In genomic region chr3:127084401-127084990, GRCh38 we compare ENCODE assay signal across 16 cellular contexts.
DNase-seq lines count a peak whose midpoint lies in the region; ATAC-seq and TF ChIP-seq lines count a peak whose summit lies in the region.
"Had no signal": no experiment of that assay in that cellular context is flagged by ENCODE, and none has a peak within 500 bp of the region (broad histone marks: within the 10 kb centered on the region; RNA-seq: fewer than 3 reads in every experiment).

No MANE protein-coding gene starts in this region.

- peaks cover 2% of the 10 kb centered on the region for H3K36me3 Mint-ChIP-seq in chondrocyte (ENCODE audit: low read depth)
- H3K36me3 Mint-ChIP-seq: CD14-positive monocyte; CD8-positive, alpha-beta T cell had no signal

- H3K27ac Mint-ChIP-seq in chondrocyte (ENCODE audit: unreplicated experiment), result no peak overlapping the region
- H3K27ac Mint-ChIP-seq: CD14-positive monocyte; CD8-positive, alpha-beta T cell had no signal

- H3K27me3 Mint-ChIP-seq in chondrocyte (ENCODE audit: low read depth), result peaks cover 34% of the 10 kb centered on the region

- no peaks in the 10 kb centered on the region for H3K9me2 ChIP-seq in neural cell (ENCODE audit: insufficient read depth, low read length)

- no peaks in the 10 kb centered on the region for H3K9me3 ChIP-seq in HEK293 (ENCODE audit: control insufficient read depth, insufficient read depth, low read depth, low read length)
- no peaks in the 10 kb centered on the region for H3K9me3 ChIP-seq in neural cell (ENCODE audit: low read length)
- H3K9me3 ChIP-seq in spleen, result no peaks in the 10 kb centered on the region
- peaks cover 0 to 4% (median 0%) of the 10 kb centered on the region in 11 donors for H3K9me3 ChIP-seq in heart right ventricle
- H3K9me3 ChIP-seq: A549 had no signal

- no peak overlapping the region for H3K4me3 Mint-ChIP-seq in chondrocyte (ENCODE audit: unreplicated experiment)
- H3K4me3 Mint-ChIP-seq: CD14-positive monocyte; CD8-positive, alpha-beta T cell had no signal

- TF ChIP-seq POLR2A in spleen (IDR thresholded peaks at IDR 0.05), result no peak

- TF ChIP-seq EP300 in neural cell (conservative IDR thresholded peaks at IDR 0.05; ENCODE audit: poor library complexity, severe bottlenecking), result no peak

- H3K4me1 ChIP-seq in HEK293 (ENCODE audit: control insufficient read depth, insufficient read depth, low read length) (no peaks in the 10 kb centered on the region), spleen (no peaks in the 10 kb centered on the region), heart right ventricle (peaks cover 0 to 6% (median 0%) of the 10 kb centered on the region in 9 donors)
- H3K4me1 ChIP-seq: A549 had no signal

- H3K9ac ChIP-seq in neural cell (ENCODE audit: low read length), result peak overlapping the region; percentile 1

- no peaks in the 10 kb centered on the region for H3K79me2 ChIP-seq in neural cell (replicated peaks; ENCODE audit: insufficient read depth, low read length)

- DNase-seq in chondrocyte (ENCODE audit: low spot score) (peak; percentile 54), spleen (peak; percentile 54), NAMALWA (ENCODE audit: low spot score) (no peak), heart right ventricle (no peak)
- DNase-seq: CD8-positive, alpha-beta T cell; COR-L47; DMS153; DND-41; GDM1; HCEC 1CT; IMR-90 had no signal

- no peak overlapping the region for H3K4me2 ChIP-seq in neural cell (ENCODE audit: low read length)
- H3K4me2 ChIP-seq: A549 had no signal

- 66 to 84% (median 83%) methylated on average over 8 to 10 of the region's 10 CpGs for WGBS in spleen, 5 donors
- 79 to 84% methylated on average over 10 of the region's 10 CpGs for WGBS in heart right ventricle, 2 donors

- peaks cover 4% of the 10 kb centered on the region for H3K9me3 Mint-ChIP-seq in chondrocyte (ENCODE audit: low read depth)
- H3K9me3 Mint-ChIP-seq: CD14-positive monocyte; CD8-positive, alpha-beta T cell had no signal

- POLR2A ChIA-PET in HEK293 (lab: Yijun Ruan, JAX), result no interaction called here

- H3K36me3 ChIP-seq in HEK293 (ENCODE audit: control insufficient read depth in 2 of 2, insufficient read depth in 1 of 2, low read length in 2 of 2), result no peaks in the 10 kb centered on the region
- no peaks in the 10 kb centered on the region for H3K36me3 ChIP-seq in neural cell (ENCODE audit: insufficient read depth, low read length)
- H3K36me3 ChIP-seq in spleen, result no peaks in the 10 kb centered on the region
- no peaks in the 10 kb centered on the region for H3K36me3 ChIP-seq in heart right ventricle

- TF ChIP-seq RAD21 in neural cell (conservative IDR thresholded peaks at IDR 0.05), result no peak

- CTCF ChIA-PET in HEK293 (lab: Yijun Ruan, JAX), result no interaction called here

- no peak for ATAC-seq in GM21367 (IDR thresholded peaks at IDR 0.05; ENCODE audit: unreplicated experiment)
- no peak for ATAC-seq in heart right ventricle
- ATAC-seq: A549; CD8-positive, alpha-beta T cell had no signal

- H3K4me3 ChIP-seq in HEK293 (ENCODE audit: low read depth, low read length), result no peak overlapping the region
- H3K4me3 ChIP-seq in neural cell (ENCODE audit: low read length), result no peak overlapping the region
- H3K4me3 ChIP-seq in spleen, result no peak overlapping the region
- H3K4me3 ChIP-seq in heart right ventricle, result no peak overlapping the region
- H3K4me3 ChIP-seq: A549 had no signal

- no peaks in the 10 kb centered on the region for H3F3A ChIP-seq in neural cell (ENCODE audit: insufficient read depth, low read length, poor library complexity, severe bottlenecking)

- H4K20me1 ChIP-seq in neural cell (ENCODE audit: insufficient read depth), result no peaks in the 10 kb centered on the region

- H3K27ac ChIP-seq in HEK293 (ENCODE audit: extremely low read depth, low read depth, low read length), result no peak overlapping the region
- H3K27ac ChIP-seq in neural cell (ENCODE audit: low read length), result peak overlapping the region; percentile 3
- no peak overlapping the region for H3K27ac ChIP-seq in spleen
- no peak overlapping the region for H3K27ac ChIP-seq in heart right ventricle
- H3K27ac ChIP-seq: A549 had no signal

- no peak overlapping the region for H2AFZ ChIP-seq in neural cell (ENCODE audit: low read depth, low read length)

- peaks cover 3% of the 10 kb centered on the region for H3K4me1 Mint-ChIP-seq in chondrocyte (ENCODE audit: low read depth)

- TF ChIP-seq CTCF in HEK293 (tag by site-specific recombination; IDR thresholded peaks at IDR 0.05) (no peak), chondrocyte (IDR thresholded peaks at IDR 0.05) (no peak), neural cell (IDR thresholded peaks at IDR 0.05; ENCODE audit: poor library complexity, severe bottlenecking) (no peak), spleen (IDR thresholded peaks at IDR 0.05 in 8 of 11, conservative IDR thresholded peaks at IDR 0.05 in 3 of 11) (no peak), heart right ventricle (IDR thresholded peaks at IDR 0.05) (no peak)

- intact Hi-C loops in spleen (cut with DNase I; ENCODE audit: low total_unique reads), result no loop called here
- intact Hi-C loops in heart right ventricle (cut with DNase I), result no loop called here

- H3K27me3 ChIP-seq in neural cell (ENCODE audit: insufficient read depth, low read depth, low read length) (no peaks in the 10 kb centered on the region), spleen (replicated peaks in 1 of 7) (peaks cover 0 to 26% (median 0%) of the 10 kb centered on the region in 7 donors), heart right ventricle (peaks cover 0 to 20% (median 0%) of the 10 kb centered on the region in 7 donors)

TF ChIP-seq in HEK293, 187 proteins besides CTCF, POLR2A, EP300 and RAD21:
- TF ChIP-seq GLIS1 (tag by site-specific recombination; IDR thresholded peaks at IDR 0.05), result 0 out of 2 replicates have a peak, but pooled peaks have one; percentile 10
- TF ChIP-seq GLIS2 (tag by site-specific recombination; IDR thresholded peaks at IDR 0.05), result no peak
- no peak for TF ChIP-seq ZNF792 (tag by site-specific recombination; IDR thresholded peaks at IDR 0.05)

TF ChIP-seq in neural cell, 6 proteins besides CTCF, POLR2A, EP300 and RAD21:
- TF ChIP-seq MXI1 (conservative IDR thresholded peaks at IDR 0.05; ENCODE audit: poor library complexity, severe bottlenecking) (no peak), SMC3 (conservative IDR thresholded peaks at IDR 0.05; ENCODE audit: poor library complexity) (no peak), POLR2AphosphoS5 (IDR thresholded peaks at IDR 0.05) (no peak), EZH2 (IDR thresholded peaks at IDR 0.05; ENCODE audit: borderline replicate concordance, insufficient read depth, low read length, poor library complexity, severe bottlenecking) (no peak), TAF1 (IDR thresholded peaks at IDR 0.05; ENCODE audit: low read depth) (no peak)
- TF ChIP-seq, protein P1, sequence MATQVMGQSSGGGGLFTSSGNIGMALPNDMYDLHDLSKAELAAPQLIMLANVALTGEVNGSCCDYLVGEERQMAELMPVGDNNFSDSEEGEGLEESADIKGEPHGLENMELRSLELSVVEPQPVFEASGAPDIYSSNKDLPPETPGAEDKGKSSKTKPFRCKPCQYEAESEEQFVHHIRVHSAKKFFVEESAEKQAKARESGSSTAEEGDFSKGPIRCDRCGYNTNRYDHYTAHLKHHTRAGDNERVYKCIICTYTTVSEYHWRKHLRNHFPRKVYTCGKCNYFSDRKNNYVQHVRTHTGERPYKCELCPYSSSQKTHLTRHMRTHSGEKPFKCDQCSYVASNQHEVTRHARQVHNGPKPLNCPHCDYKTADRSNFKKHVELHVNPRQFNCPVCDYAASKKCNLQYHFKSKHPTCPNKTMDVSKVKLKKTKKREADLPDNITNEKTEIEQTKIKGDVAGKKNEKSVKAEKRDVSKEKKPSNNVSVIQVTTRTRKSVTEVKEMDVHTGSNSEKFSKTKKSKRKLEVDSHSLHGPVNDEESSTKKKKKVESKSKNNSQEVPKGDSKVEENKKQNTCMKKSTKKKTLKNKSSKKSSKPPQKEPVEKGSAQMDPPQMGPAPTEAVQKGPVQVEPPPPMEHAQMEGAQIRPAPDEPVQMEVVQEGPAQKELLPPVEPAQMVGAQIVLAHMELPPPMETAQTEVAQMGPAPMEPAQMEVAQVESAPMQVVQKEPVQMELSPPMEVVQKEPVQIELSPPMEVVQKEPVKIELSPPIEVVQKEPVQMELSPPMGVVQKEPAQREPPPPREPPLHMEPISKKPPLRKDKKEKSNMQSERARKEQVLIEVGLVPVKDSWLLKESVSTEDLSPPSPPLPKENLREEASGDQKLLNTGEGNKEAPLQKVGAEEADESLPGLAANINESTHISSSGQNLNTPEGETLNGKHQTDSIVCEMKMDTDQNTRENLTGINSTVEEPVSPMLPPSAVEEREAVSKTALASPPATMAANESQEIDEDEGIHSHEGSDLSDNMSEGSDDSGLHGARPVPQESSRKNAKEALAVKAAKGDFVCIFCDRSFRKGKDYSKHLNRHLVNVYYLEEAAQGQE (IDR thresholded peaks at IDR 0.05; ENCODE audit: borderline replicate concordance), result no peak
TF ChIP-seq in neural cell: peak in this region for 0.

Comparison
In these comparisons a context has a peak if more than half of its experiments do, and no peak if none do; other contexts are left out.
1. DNase-seq: peak in chondrocyte (single experiment) and spleen (single experiment); none in NAMALWA (single experiment) and heart right ventricle (0 of 2).